In genomic region chr11:73944901-73945300, GRCh38 we compare ENCODE assay signal across 23 cellular contexts.
"Had no signal": no experiment of that assay in that cellular context is flagged by ENCODE, and none has a peak within 500 bp of the region (broad histone marks: within the 10 kb centered on the region; RNA-seq: fewer than 3 reads in every experiment).

No MANE protein-coding gene starts in this region.

- DNase-seq: stimulated activated CD4-positive, alpha-beta T cell treated with anti-CD3 and anti-CD28 coated beads, Interleukin-2, amount 100 ng/mL, for 48 hours; stimulated activated CD4-positive, alpha-beta T cell treated with anti-CD3 and anti-CD28 coated beads, Interleukin-4, amount 100 ng/mL, for 1 hour; stimulated activated CD4-positive, alpha-beta T cell treated with anti-CD3 and anti-CD28 coated beads, Interleukin-4, amount 100 ng/mL, for 24 hours; stimulated activated CD4-positive, alpha-beta T cell treated with anti-CD3 and anti-CD28 coated beads, Interleukin-4, amount 100 ng/mL, for 4 hours; stimulated activated CD8-positive, alpha-beta memory T cell treated with anti-CD3 and anti-CD28 coated beads, Interleukin-4, amount 100 ng/mL, for 48 hours; stimulated activated naive B cell treated with anti-CD40 and anti-IgM and Interleukin-4, amounts not matched to agents 10 μg/mL and 1 μg/mL and 100 μg/mL, for 72 hours; stimulated activated naive CD4-positive, alpha-beta T cell; stimulated activated naive CD4-positive, alpha-beta T cell treated with Interleukin-2 at 50 U/mL for 16 hours; stimulated activated naive CD8-positive, alpha-beta T cell treated with anti-CD3 and anti-CD28 coated beads, Interleukin-15, amount 100 ng/mL, for 72 hours; stimulated activated naive CD8-positive, alpha-beta T cell treated with anti-CD3 and anti-CD28 coated beads, Interleukin-15, Interleukin-2, amounts not matched to agents 100 U/mL and 50 U/mL, for 24 hours; stomach; testis; thyroid gland; tibial artery; transverse colon; trophoblast cell; upper lobe of left lung; upper lobe of right lung; uterus had no signal

- H3K4me1 ChIP-seq: stomach, suprapubic skin, testis, thyroid gland, upper lobe of right lung, uterus, vagina had no signal

- H3K9me3 ChIP-seq: suprapubic skin, testis, thoracic aorta, thyroid gland, tibial artery, tibial nerve, transverse colon, upper lobe of left lung, upper lobe of right lung, uterus, vagina had no signal

- H3K36me3 ChIP-seq: stomach, suprapubic skin, thoracic aorta, thyroid gland, tibial artery, tibial nerve, transverse colon, upper lobe of left lung, upper lobe of right lung, uterus, vagina had no signal

- H3K4me3 ChIP-seq: stomach, suprapubic skin, testis, thoracic aorta, thyroid gland, tibial artery, tibial nerve, transverse colon, upper lobe of left lung, upper lobe of right lung, uterus, vagina had no signal

- H3K27ac ChIP-seq: stomach, suprapubic skin, testis, thoracic aorta, thyroid gland, tibial artery, transverse colon, upper lobe of left lung, upper lobe of right lung, uterus, vagina had no signal

- H3K27me3 ChIP-seq: stomach, suprapubic skin, testis, thyroid gland, tibial artery, tibial nerve, transverse colon, upper lobe of left lung, upper lobe of right lung, uterus, vagina had no signal
